19 cellular contexts compared by ENCODE assay signal in the genomic region with DNA sequence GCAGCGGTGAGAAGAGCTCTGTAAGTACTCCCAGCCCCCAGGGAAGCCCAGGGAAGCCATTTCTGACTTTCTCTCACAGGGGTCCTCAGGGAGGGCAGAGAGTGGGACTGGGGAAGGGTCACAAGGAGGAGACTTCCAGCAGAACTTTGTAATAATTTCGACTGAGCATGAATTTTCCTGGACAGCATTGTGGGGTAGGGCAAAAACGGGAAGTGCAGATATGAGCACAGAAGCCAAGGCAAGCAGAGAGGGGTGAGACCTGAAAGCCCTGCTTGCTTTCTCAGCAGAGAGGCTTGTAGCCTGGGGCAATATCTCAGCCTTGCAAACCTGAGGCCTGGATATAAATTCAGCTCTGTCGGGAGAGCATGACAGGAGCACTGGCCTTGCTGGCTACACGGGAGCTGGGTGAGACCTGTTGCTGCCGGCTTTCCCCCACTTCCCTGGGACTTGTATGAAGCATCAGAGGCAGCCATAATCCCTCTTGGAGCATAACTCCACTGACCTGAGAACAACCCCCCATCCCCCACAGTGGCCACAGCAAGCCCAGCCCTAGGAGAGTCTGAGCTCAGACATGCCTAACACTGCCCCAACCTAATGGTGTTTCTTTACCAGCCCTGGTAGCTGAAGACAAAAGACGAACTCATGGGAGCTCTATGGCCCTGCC. TPM values are rescaled to one million over a fixed set of nuclear protein-coding genes. Genes with fewer than 3 reads are reported as not detected.
A peak's percentile ranks its signal among the peaks of the same experiment; 100 is the strongest.
DNase-seq lines count a peak whose midpoint lies in the region; ATAC-seq and TF ChIP-seq lines count a peak whose summit lies in the region.
"Had no signal": no experiment of that assay in that cellular context is flagged by ENCODE, and none has a peak within 500 bp of the region (broad histone marks: within the 10 kb centered on the region; RNA-seq: fewer than 3 reads in every experiment).

No MANE protein-coding gene starts in this region.

- 0 out of 2 replicates have a peak overlapping the region, but pooled peaks have one; percentile 3 for H3K27ac ChIP-seq in WERI-Rb-1
- H3K27ac ChIP-seq in CD4-positive, alpha-beta T cell (ENCODE audit: low read depth, low read length): no peak overlapping the region
- H3K27ac ChIP-seq: brain microvascular endothelial cell, coronary artery, prostate gland had no signal

- no peaks in the 10 kb centered on the region for H3K36me3 Mint-ChIP-seq in CD4-positive, alpha-beta T cell (ENCODE audit: low read depth)
- no peaks in the 10 kb centered on the region for H3K36me3 Mint-ChIP-seq in activated T-helper 2 cell treated with anti-CD3 and anti-CD28 coated beads, Interferon-gamma antibody, Interleukin-2, Interleukin-4, amounts not matched to agents 10 μg/mL and 5 μg/mL and 100 μg/mL, durations not matched to agents 14 hours and 24 hours and 36 hours (ENCODE audit: low read depth)
- H3K36me3 Mint-ChIP-seq: activated CD8-positive, alpha-beta memory T cell treated with anti-CD3 and anti-CD28 coated beads, Interleukin-2, amount 10 ng/mL, durations not matched to agents 7 days and 5 days had no signal

- H3K27ac Mint-ChIP-seq in CD4-positive, alpha-beta T cell: no peak overlapping the region
- H3K27ac Mint-ChIP-seq in activated T-helper 2 cell treated with anti-CD3 and anti-CD28 coated beads, Interferon-gamma antibody, Interleukin-2, Interleukin-4, amounts not matched to agents 10 μg/mL and 5 μg/mL and 100 μg/mL, durations not matched to agents 14 hours and 24 hours and 36 hours: no peak overlapping the region
- H3K27ac Mint-ChIP-seq: activated CD8-positive, alpha-beta memory T cell treated with anti-CD3 and anti-CD28 coated beads, Interleukin-2, amount 10 ng/mL, durations not matched to agents 7 days and 5 days; naive thymus-derived CD8-positive, alpha-beta T cell had no signal

- TF ChIP-seq CTCF in WERI-Rb-1 (IDR thresholded peaks at IDR 0.05; ENCODE audit: low read depth, low read length) (no peak), retinal pigment epithelial cell (conservative IDR thresholded peaks at IDR 0.05; ENCODE audit: low read depth, low read length) (no peak)
- no peak for TF ChIP-seq CTCF in CD4-positive, alpha-beta T cell (IDR thresholded peaks at IDR 0.05)

- no peaks in the 10 kb centered on the region for H3K4me1 Mint-ChIP-seq in CD4-positive, alpha-beta T cell (ENCODE audit: low read depth)
- no peaks in the 10 kb centered on the region for H3K4me1 Mint-ChIP-seq in activated T-helper 2 cell treated with anti-CD3 and anti-CD28 coated beads, Interferon-gamma antibody, Interleukin-2, Interleukin-4, amounts not matched to agents 10 μg/mL and 5 μg/mL and 100 μg/mL, durations not matched to agents 14 hours and 24 hours and 36 hours (ENCODE audit: low read depth)
- H3K4me1 Mint-ChIP-seq: activated CD8-positive, alpha-beta memory T cell treated with anti-CD3 and anti-CD28 coated beads, Interleukin-2, amount 10 ng/mL, durations not matched to agents 7 days and 5 days had no signal

- H3K36me3 ChIP-seq in H7 (replicated peaks; ENCODE audit: control insufficient read depth, insufficient read depth, low read length) (no peaks in the 10 kb centered on the region), WERI-Rb-1 (no peaks in the 10 kb centered on the region)
- H3K36me3 ChIP-seq: brain microvascular endothelial cell, prostate gland had no signal

- H3K9me3 ChIP-seq in WERI-Rb-1 (ENCODE audit: severe bottlenecking): peaks cover 13% of the 10 kb centered on the region
- H3K9me3 ChIP-seq in CD4-positive, alpha-beta T cell (ENCODE audit: control insufficient read depth, low read length): peaks cover 7% of the 10 kb centered on the region
- H3K9me3 ChIP-seq: prostate gland had no signal

- ATAC-seq in left lobe of liver (peak; percentile 29), GM19324 (IDR thresholded peaks at IDR 0.05; ENCODE audit: low FRiP score, unreplicated experiment) (no peak)
- ATAC-seq in CD4-positive, alpha-beta T cell (ENCODE audit: poor library complexity): no peak
- ATAC-seq: activated CD8-positive, alpha-beta memory T cell treated with anti-CD3 and anti-CD28 coated beads, Interleukin-2, amount 10 ng/mL, durations not matched to agents 7 days and 5 days; naive thymus-derived CD8-positive, alpha-beta T cell had no signal

- POLR2A ChIA-PET in CD4-positive, alpha-beta T cell (lab: Charles Lee): no interaction called here

- DNase-seq in H7: peak; percentile 17
- DNase-seq in WERI-Rb-1: peak; percentile 78
- DNase-seq in left lobe of liver (ENCODE audit: low spot score): no peak
- peak; percentile 34 for DNase-seq in retinal pigment epithelial cell (ENCODE audit: low read depth)
- DNase-seq in CD4-positive, alpha-beta T cell: no peak
- DNase-seq in activated T-helper 2 cell treated with anti-CD3 and anti-CD28 coated beads, Interferon-gamma antibody, Interleukin-2, Interleukin-4, amounts not matched to agents 10 μg/mL and 5 μg/mL and 100 μg/mL, durations not matched to agents 14 hours and 24 hours and 36 hours (ENCODE audit: low spot score): no peak
- DNase-seq in putamen (ENCODE audit: low spot score): no peak
- DNase-seq: activated CD8-positive, alpha-beta memory T cell treated with anti-CD3 and anti-CD28 coated beads, Interleukin-2, amount 10 ng/mL, durations not matched to agents 7 days and 5 days; AML-193; brain microvascular endothelial cell; COR-L47; DND-41; naive thymus-derived CD8-positive, alpha-beta T cell; NCI-H1417; NCI-H510A; stimulated activated CD4-positive, alpha-beta T cell treated with anti-CD3 and anti-CD28 coated beads, Interleukin-4, amount 100 ng/mL, for 4 hours had no signal

- H3K9me3 Mint-ChIP-seq in CD4-positive, alpha-beta T cell: peaks cover 19% of the 10 kb centered on the region
- H3K9me3 Mint-ChIP-seq in activated T-helper 2 cell treated with anti-CD3 and anti-CD28 coated beads, Interferon-gamma antibody, Interleukin-2, Interleukin-4, amounts not matched to agents 10 μg/mL and 5 μg/mL and 100 μg/mL, durations not matched to agents 14 hours and 24 hours and 36 hours: no peaks in the 10 kb centered on the region

- H3K4me3 Mint-ChIP-seq in CD4-positive, alpha-beta T cell: no peak overlapping the region
- H3K4me3 Mint-ChIP-seq in activated T-helper 2 cell treated with anti-CD3 and anti-CD28 coated beads, Interferon-gamma antibody, Interleukin-2, Interleukin-4, amounts not matched to agents 10 μg/mL and 5 μg/mL and 100 μg/mL, durations not matched to agents 14 hours and 24 hours and 36 hours (ENCODE audit: low read depth): no peak overlapping the region
- H3K4me3 Mint-ChIP-seq: activated CD8-positive, alpha-beta memory T cell treated with anti-CD3 and anti-CD28 coated beads, Interleukin-2, amount 10 ng/mL, durations not matched to agents 7 days and 5 days had no signal

- H3K4me3 ChIP-seq in H7 (ENCODE audit: insufficient read depth, low read depth, low read length) (no peak overlapping the region), WERI-Rb-1 (ENCODE audit: low read depth, low read length) (no peak overlapping the region), retinal pigment epithelial cell (ENCODE audit: low read length) (no peak overlapping the region)
- H3K4me3 ChIP-seq: coronary artery, prostate gland had no signal

- CTCF ChIA-PET in CD4-positive, alpha-beta T cell (lab: Charles Lee): no interaction called here

- intact Hi-C loops in CD4-positive, alpha-beta T cell (cut with DNase I, micrococcal nuclease): no loop called here
- intact Hi-C loops in activated T-helper 2 cell treated with anti-CD3 and anti-CD28 coated beads, Interferon-gamma antibody, Interleukin-2, Interleukin-4, amounts not matched to agents 10 μg/mL and 5 μg/mL and 100 μg/mL, durations not matched to agents 14 hours and 24 hours and 36 hours (cut with micrococcal nuclease): no loop called here

- H3K27me3 ChIP-seq in H7 (ENCODE audit: control insufficient read depth, insufficient read depth, low read length) (peaks cover 4% of the 10 kb centered on the region; the same call in 1 of the 2 replicates), WERI-Rb-1 (ENCODE audit: insufficient read depth, low read depth, severe bottlenecking) (no peaks in the 10 kb centered on the region)
- H3K27me3 ChIP-seq in CD4-positive, alpha-beta T cell (ENCODE audit: control insufficient read depth, insufficient read depth, low read length): peaks cover 62% of the 10 kb centered on the region

- H3K27me3 Mint-ChIP-seq in CD4-positive, alpha-beta T cell: peaks cover 94% of the 10 kb centered on the region
- peaks cover 17% of the 10 kb centered on the region for H3K27me3 Mint-ChIP-seq in activated T-helper 2 cell treated with anti-CD3 and anti-CD28 coated beads, Interferon-gamma antibody, Interleukin-2, Interleukin-4, amounts not matched to agents 10 μg/mL and 5 μg/mL and 100 μg/mL, durations not matched to agents 14 hours and 24 hours and 36 hours (ENCODE audit: low read depth)

RNA-seq across cellular contexts. Expression of gene IQSEC3, which starts 9.8 kb away (rescaled TPM):
- 0.45 and 0.81 TPM in 2 replicates for total RNA-seq in H7 (2014; rRNA removed; shearing (Covaris generic))
- total RNA-seq in left lobe of liver: 0.70 TPM
- under 1 TPM in 1 of 2 experiments, not detected in 1; 0.19 TPM for total RNA-seq in CD4-positive, alpha-beta T cell
- total RNA-seq in activated T-helper 2 cell treated with anti-CD3 and anti-CD28 coated beads, Interferon-gamma antibody, Interleukin-2, Interleukin-4, amounts not matched to agents 10 μg/mL and 5 μg/mL and 100 μg/mL, durations not matched to agents 14 hours and 24 hours and 36 hours: 0.25 and 0.44 TPM in 2 replicates

Comparison
In these comparisons a context has a peak if more than half of its experiments do, and no peak if none do; other contexts are left out.
1. DNase-seq: peak in H7 (single experiment), WERI-Rb-1 (single experiment) and retinal pigment epithelial cell (single experiment); none in left lobe of liver (single experiment), CD4-positive, alpha-beta T cell (0 of 10), activated T-helper 2 cell treated with anti-CD3 and anti-CD28 coated beads, Interferon-gamma antibody, Interleukin-2, Interleukin-4, amounts not matched to agents 10 μg/mL and 5 μg/mL and 100 μg/mL, durations not matched to agents 14 hours and 24 hours and 36 hours (single experiment) and putamen (single experiment).